Comparison of ENCODE assay signal across 13 cellular contexts in genomic region chr17:28317099-28317964, GRCh38. TPM values are rescaled to one million over a fixed set of nuclear protein-coding genes. Genes with fewer than 3 reads are reported as not detected.
DNase-seq lines count a peak whose midpoint lies in the region; ATAC-seq and TF ChIP-seq lines count a peak whose summit lies in the region.
"Had no signal": no experiment of that assay in that cellular context is flagged by ENCODE, and none has a peak within 500 bp of the region (broad histone marks: within the 10 kb centered on the region; RNA-seq: fewer than 3 reads in every experiment).

No MANE protein-coding gene starts in this region.

- H3K23ac ChIP-seq in trophoblast cell (ENCODE audit: low read length) = no peak overlapping the region

- peak overlapping the region; percentile 64 for H4K91ac ChIP-seq in trophoblast cell (ENCODE audit: low read depth, low read length)

- H3K79me2 ChIP-seq in MM.1S (ENCODE audit: low read length) (peaks cover 34% of the 10 kb centered on the region), trophoblast cell (ENCODE audit: control insufficient read depth, insufficient read depth, low read length, poor library complexity) (peaks cover 27% of the 10 kb centered on the region)

- intact Hi-C loops in activated CD4-positive, alpha-beta T cell treated with anti-CD3 and anti-CD28 coated beads for 36 hours (cut with DNase I, micrococcal nuclease) = no loop called here

- H3K14ac ChIP-seq in trophoblast cell (ENCODE audit: low read length) = peak overlapping the region; percentile 77

- peaks cover 10% of the 10 kb centered on the region for H3K36me3 Mint-ChIP-seq in activated CD4-positive, alpha-beta T cell treated with anti-CD3 and anti-CD28 coated beads for 36 hours (ENCODE audit: low read depth)
- H3K36me3 Mint-ChIP-seq in central memory CD8-positive, alpha-beta T cell (ENCODE audit: insufficient read depth) = peaks cover 6% of the 10 kb centered on the region

- no peak for ATAC-seq in activated CD4-positive, alpha-beta T cell treated with anti-CD3 and anti-CD28 coated beads for 36 hours
- no peak for ATAC-seq in central memory CD8-positive, alpha-beta T cell (replicated peaks; ENCODE audit: extremely low read depth, poor library complexity, severe bottlenecking)

- H3K27ac Mint-ChIP-seq in activated CD4-positive, alpha-beta T cell treated with anti-CD3 and anti-CD28 coated beads for 36 hours = peak overlapping the region; percentile 11
- H3K27ac Mint-ChIP-seq in central memory CD8-positive, alpha-beta T cell (ENCODE audit: low read depth) = no peak overlapping the region

- peak overlapping the region; percentile 10 for H2BK5ac ChIP-seq in trophoblast cell (ENCODE audit: low read depth, low read length, poor library complexity)

- peaks cover 14% of the 10 kb centered on the region for H3K79me1 ChIP-seq in trophoblast cell (ENCODE audit: low read length)

- no peaks in the 10 kb centered on the region for H3K9me3 ChIP-seq in MM.1S (replicated peaks; ENCODE audit: insufficient read depth, low read length)
- H3K9me3 ChIP-seq in trophoblast cell (ENCODE audit: insufficient read depth, low read depth, low read length) = no peaks in the 10 kb centered on the region

- POLR2A ChIA-PET in activated CD4-positive, alpha-beta T cell treated with anti-CD3 and anti-CD28 coated beads for 36 hours (lab: Charles Lee) = interaction anchor here (0.7 to 0.9 kb wide), 2 partner anchors 13 to 48 kb away, joined by 4 to 5 read pairs; partner anchors contain the start of gene SEBOX
- POLR2A ChIA-PET in GM10248 (lab: Yijun Ruan, JAX) = interaction anchor here (0.8 to 1.5 kb wide), 2 partner anchors 14 to 18 kb away, joined by 3 to 4 read pairs; partner anchors contain the start of genes IFT20 and TNFAIP1

- H3F3A ChIP-seq in MM.1S (ENCODE audit: insufficient read depth, low read length) = no peaks in the 10 kb centered on the region

- no peaks in the 10 kb centered on the region for H3K9me3 Mint-ChIP-seq in activated CD4-positive, alpha-beta T cell treated with anti-CD3 and anti-CD28 coated beads for 36 hours (ENCODE audit: low read depth)
- H3K9me3 Mint-ChIP-seq in central memory CD8-positive, alpha-beta T cell = no peaks in the 10 kb centered on the region

- H3K4ac ChIP-seq in trophoblast cell (ENCODE audit: low read depth, low read length) = no peak overlapping the region

- H4K8ac ChIP-seq in trophoblast cell (ENCODE audit: low read depth, low read length) = peak overlapping the region; percentile 31

- no peaks in the 10 kb centered on the region for H3K27me3 ChIP-seq in MM.1S (replicated peaks; ENCODE audit: insufficient read depth, low read length)
- H3K27me3 ChIP-seq in trophoblast cell (ENCODE audit: insufficient read depth, low read length) = no peaks in the 10 kb centered on the region

- H3K27ac ChIP-seq in MM.1S (ENCODE audit: low read length) (no peak overlapping the region), trophoblast cell (ENCODE audit: low read depth, low read length) (no peak overlapping the region)
- H3K27ac ChIP-seq: epithelial cell of prostate had no signal

- peaks cover 27% of the 10 kb centered on the region for H3K4me1 Mint-ChIP-seq in activated CD4-positive, alpha-beta T cell treated with anti-CD3 and anti-CD28 coated beads for 36 hours
- peaks cover 29% of the 10 kb centered on the region for H3K4me1 Mint-ChIP-seq in central memory CD8-positive, alpha-beta T cell

- H2AFZ ChIP-seq in MM.1S (ENCODE audit: low read length) (0 out of 2 replicates have a peak overlapping the region, but pooled peaks have one; percentile 86), trophoblast cell (ENCODE audit: insufficient read depth, low read length, poor library complexity) (peak overlapping the region; percentile 28)

- no peaks in the 10 kb centered on the region for H4K20me1 ChIP-seq in MM.1S (ENCODE audit: insufficient read depth, low read length)

- H3K18ac ChIP-seq in trophoblast cell (ENCODE audit: low read length) = peak overlapping the region; percentile 38

- peak overlapping the region; percentile 5 for H2BK120ac ChIP-seq in trophoblast cell (ENCODE audit: insufficient read depth, low read length, poor library complexity)

- H2AK5ac ChIP-seq in trophoblast cell (ENCODE audit: low read length) = peak overlapping the region; percentile 63

- H3K4me3 ChIP-seq in MM.1S (ENCODE audit: low read length) = peak overlapping the region; percentile 91; the same call in 1 of the 2 replicates
- H3K4me3 ChIP-seq in trophoblast cell (ENCODE audit: low read depth, low read length) = no peak overlapping the region

- peak overlapping the region; percentile 47 for H2BK12ac ChIP-seq in trophoblast cell (ENCODE audit: low read length)

- TF ChIP-seq CTCF in MM.1S (IDR thresholded peaks at IDR 0.05; ENCODE audit: low read length) (no peak), GM10266 (IDR thresholded peaks at IDR 0.05; ENCODE audit: control insufficient read depth, insufficient read depth, low read depth, missing control alignments) (no peak), GM10248 (IDR thresholded peaks at IDR 0.05; ENCODE audit: control extremely low read depth, extremely low read depth, low read depth, missing control alignments) (no peak)

- H3K4me3 Mint-ChIP-seq in activated CD4-positive, alpha-beta T cell treated with anti-CD3 and anti-CD28 coated beads for 36 hours = peak overlapping the region; percentile 96
- H3K4me3 Mint-ChIP-seq in central memory CD8-positive, alpha-beta T cell = peak overlapping the region; percentile 90

- H3K4me1 ChIP-seq in MM.1S (ENCODE audit: low read length) (peaks cover 4% of the 10 kb centered on the region; the same call in 1 of the 2 replicates), trophoblast cell (ENCODE audit: control insufficient read depth in 1 of 2, insufficient read depth in 2 of 2, low read length in 2 of 2) (peaks cover 20 to 27% of the 10 kb centered on the region in 2 experiments)

- CTCF ChIA-PET in activated CD4-positive, alpha-beta T cell treated with anti-CD3 and anti-CD28 coated beads for 36 hours (lab: Charles Lee) = interaction anchor here (0.6 to 0.8 kb wide), 2 partner anchors 14 to 66 kb away, joined by 3 read pairs; no protein-coding TSS in a partner anchor
- CTCF ChIA-PET in GM10248 (lab: Yijun Ruan, JAX) = interaction anchor here (0.7 to 3.5 kb wide), 7 partner anchors 8 to 65 kb away, joined by 3 to 16 read pairs (median 5); partner anchors contain the start of genes IFT20 and TNFAIP1

- no peak for DNase-seq in activated CD4-positive, alpha-beta T cell treated with anti-CD3 and anti-CD28 coated beads for 36 hours
- no peak for DNase-seq in activated CD4-positive, alpha-beta T cell treated with anti-CD3 and anti-CD28 coated beads, Interleukin-2, amount 50 U/mL, for 48 hours
- DNase-seq in MM.1S (no peak), trophoblast cell (no peak), HCEC 1CT (no peak), GM10266 (ENCODE audit: extremely low spot score) (no peak), GM10248 (ENCODE audit: extremely low spot score) (no peak)
- no peak for DNase-seq in central memory CD8-positive, alpha-beta T cell (ENCODE audit: low spot score in 2 of 2)
- DNase-seq: activated effector memory CD4-positive, alpha-beta T cell treated with Interleukin-2 at 50 U/mL for 16 hours; NCI-H2081 treated with DMSO at 0.1 percent for 48 hours; right cardiac atrium had no signal

- H4K12ac ChIP-seq in trophoblast cell (ENCODE audit: low read depth, low read length) = no peak overlapping the region

- H3K4me2 ChIP-seq in MM.1S (ENCODE audit: low read depth, low read length) (peak overlapping the region; percentile 98; the same call in 1 of the 2 replicates), trophoblast cell (ENCODE audit: low read length) (peak overlapping the region; percentile 90)

- no peaks in the 10 kb centered on the region; the same call in 1 of the 2 replicates for H3K36me3 ChIP-seq in MM.1S (replicated peaks; ENCODE audit: insufficient read depth, low read length)
- peaks cover 2 to 5% of the 10 kb centered on the region in 2 experiments for H3K36me3 ChIP-seq in trophoblast cell (ENCODE audit: control insufficient read depth in 1 of 2, insufficient read depth in 2 of 2, low read length in 2 of 2)

- H3K9ac ChIP-seq in MM.1S (ENCODE audit: low read length) (no peak overlapping the region), trophoblast cell (ENCODE audit: low read length) (peak overlapping the region; percentile 10)

- peaks cover 2% of the 10 kb centered on the region for H3K27me3 Mint-ChIP-seq in activated CD4-positive, alpha-beta T cell treated with anti-CD3 and anti-CD28 coated beads for 36 hours
- no peaks in the 10 kb centered on the region for H3K27me3 Mint-ChIP-seq in central memory CD8-positive, alpha-beta T cell

- no CpG with 5 or more reads among the region's 21 CpGs for WGBS in trophoblast cell (ENCODE audit: extremely low coverage, insufficient coverage, insufficient read length)

- H3K9me2 ChIP-seq in MM.1S (replicated peaks; ENCODE audit: insufficient read depth, low read length) = no peaks in the 10 kb centered on the region

RNA-seq across cellular contexts. Expression of gene TMEM97, which starts 1.7 kb away (rescaled TPM):
- 10 to 100 TPM; 31.0 to 49.3 TPM for total RNA-seq in activated CD4-positive, alpha-beta T cell treated with anti-CD3 and anti-CD28 coated beads for 36 hours
- polyA plus RNA-seq in trophoblast cell (2013) = 334 and 337 TPM in 2 replicates

RNA-seq across cellular contexts. Expression of gene IFT20, which starts 17.9 kb away (rescaled TPM):
- total RNA-seq in activated CD4-positive, alpha-beta T cell treated with anti-CD3 and anti-CD28 coated beads for 36 hours = 10 to 100 TPM; 12.9 to 17.3 TPM
- 49.1 and 51.9 TPM in 2 replicates for polyA plus RNA-seq in trophoblast cell (2013)

RNA-seq across cellular contexts. Expression of gene TNFAIP1, which starts 18.2 kb away (rescaled TPM):
- total RNA-seq in activated CD4-positive, alpha-beta T cell treated with anti-CD3 and anti-CD28 coated beads for 36 hours = 10 to 100 TPM; 25.5 to 26.1 TPM
- polyA plus RNA-seq in trophoblast cell (2013) = 64.5 and 64.8 TPM in 2 replicates

RNA-seq across cellular contexts. Expression of gene POLDIP2, which starts 40.0 kb away (rescaled TPM):
- total RNA-seq in activated CD4-positive, alpha-beta T cell treated with anti-CD3 and anti-CD28 coated beads for 36 hours = 10 to 100 TPM; 84.9 to 98.4 TPM
- polyA plus RNA-seq in trophoblast cell (2013) = 43.5 and 44.3 TPM in 2 replicates

RNA-seq across cellular contexts. Expression of gene SEBOX, which starts 47.7 kb away (rescaled TPM):
- total RNA-seq in activated CD4-positive, alpha-beta T cell treated with anti-CD3 and anti-CD28 coated beads for 36 hours = not detected
- not detected in 2 replicates for polyA plus RNA-seq in trophoblast cell (2013)
- total RNA-seq: kidney epithelial cell, right cardiac atrium had no signal
- polyA plus RNA-seq: right cardiac atrium had no signal
